In the genomic region with DNA sequence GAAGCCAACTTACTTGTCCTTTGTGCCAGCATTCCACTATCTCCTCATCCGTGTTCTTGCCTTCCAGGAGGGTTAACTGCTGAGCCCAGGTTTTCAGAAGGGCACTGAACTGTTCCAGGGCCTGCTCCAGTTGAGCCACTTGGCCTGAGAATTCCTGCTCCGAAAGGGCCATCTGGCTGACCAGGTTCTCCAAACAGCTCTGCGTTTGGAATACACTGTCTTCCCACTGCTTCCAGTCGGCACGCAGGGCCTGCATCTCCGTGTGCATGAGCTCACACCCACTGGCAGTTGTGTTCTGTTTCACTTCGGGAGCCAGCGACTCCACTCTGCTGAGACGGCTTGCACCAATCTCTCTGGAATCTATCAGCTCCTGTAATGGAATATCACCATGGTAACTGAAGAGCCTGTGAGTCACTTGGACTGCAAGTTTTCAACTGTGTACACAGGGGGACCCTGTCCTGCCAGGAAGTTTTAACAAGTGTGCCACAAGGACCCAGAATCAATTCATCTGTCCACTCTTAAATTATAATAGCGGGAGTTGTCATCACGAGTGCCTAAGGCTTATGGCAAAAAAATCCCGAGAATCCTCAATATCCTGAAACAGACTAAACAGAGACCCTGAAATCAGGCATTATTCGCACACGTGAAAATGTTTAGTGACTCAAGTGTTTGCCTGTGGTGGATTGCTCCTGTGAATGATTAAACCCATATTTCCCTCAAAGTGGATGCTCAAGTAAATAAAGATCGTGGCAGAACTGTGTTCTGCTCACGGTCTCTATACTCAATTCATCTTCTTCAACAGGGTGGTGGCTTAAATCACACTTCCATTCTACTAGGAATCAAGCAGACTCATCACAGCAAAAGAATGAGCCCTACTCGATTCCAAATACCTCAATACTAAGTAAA, we compare ENCODE assay signal across 8 cellular contexts.
DNase-seq lines count a peak whose midpoint lies in the region; ATAC-seq, FAIRE-seq and TF ChIP-seq lines count a peak whose summit lies in the region.

No MANE protein-coding gene starts in this region.

- no peak for FAIRE-seq in HTR-8/SVneo (lab: Jason Lieb, UNC)

- ATAC-seq in HG02759 (IDR thresholded peaks at IDR 0.05; ENCODE audit: unreplicated experiment) (no peak), GM18858 (IDR thresholded peaks at IDR 0.05; ENCODE audit: unreplicated experiment) (no peak), GM21576 (IDR thresholded peaks at IDR 0.05; ENCODE audit: unreplicated experiment) (no peak), GM21786 (IDR thresholded peaks at IDR 0.05; ENCODE audit: unreplicated experiment) (no peak)

- DNase-seq in HTR-8/SVneo (ENCODE audit: insufficient read length, low spot score) = peak; percentile 68
- DNase-seq in cardiac fibroblast (ENCODE audit: low read depth in 2 of 2) = peak; percentile 96 to 98
- peak; percentile 96 for DNase-seq in islet precursor cell

- H3K4me3 ChIP-seq in cardiac fibroblast (replicated peaks in 1 of 2; ENCODE audit: low read depth in 2 of 2, low read length in 2 of 2) (peak overlapping the region; percentile 47 to 68), skin epidermis (peak overlapping the region; percentile 12 to 46 (median 27))

- no peak for TF ChIP-seq CTCF in cardiac fibroblast (IDR thresholded peaks at IDR 0.05; ENCODE audit: low read depth, low read length)

- peak overlapping the region in 20 of 21 experiments; percentile 61 to 93 (median 77) for H3K27ac ChIP-seq in skin epidermis
